ENCODE assay signal across 30 cellular contexts in genomic region chr1:193234523-193234922, GRCh38. TPM values are rescaled to one million over a fixed set of nuclear protein-coding genes. Genes with fewer than 3 reads are reported as not detected.
"Had no signal": no experiment of that assay in that cellular context is flagged by ENCODE, and none has a peak within 500 bp of the region (broad histone marks: within the 10 kb centered on the region; RNA-seq: fewer than 3 reads in every experiment).

No MANE protein-coding gene starts in this region.

- ATAC-seq: natural killer cell; psoas muscle; right cardiac atrium; right lobe of liver; stimulated activated effector memory CD8-positive, alpha-beta T cell treated with anti-CD3 and anti-CD28 coated beads, Interleukin-12 subunit alpha, Interleukin-12 subunit beta, amount 100 ng/mL, for 72 hours; stimulated activated naive B cell treated with anti-CD40 and anti-IgM and Interleukin-4, amounts not matched to agents 10 μg/mL and 1 μg/mL and 100 μg/mL, for 72 hours; upper lobe of right lung had no signal

- H3K79me2 ChIP-seq: parathyroid adenoma had no signal

- H3K27ac Mint-ChIP-seq: natural killer cell; nephron; neural progenitor cell; progenitor cell of endocrine pancreas; stimulated activated effector memory CD8-positive, alpha-beta T cell treated with anti-CD3 and anti-CD28 coated beads, Interleukin-12 subunit alpha, Interleukin-12 subunit beta, amount 100 ng/mL, for 72 hours; stimulated activated naive B cell treated with anti-CD40 and anti-IgM and Interleukin-4, amounts not matched to agents 10 μg/mL and 1 μg/mL and 100 μg/mL, for 72 hours; stimulated activated naive CD8-positive, alpha-beta T cell treated with anti-CD3 and anti-CD28 coated beads, Interleukin-15, Interleukin-2, amounts not matched to agents 100 ng/mL and 50 ng/mL, for 24 hours; type B pancreatic cell had no signal

- H3K9me3 Mint-ChIP-seq: natural killer cell; nephron; neural progenitor cell; stimulated activated effector memory CD8-positive, alpha-beta T cell treated with anti-CD3 and anti-CD28 coated beads, Interleukin-12 subunit alpha, Interleukin-12 subunit beta, amount 100 ng/mL, for 72 hours; stimulated activated naive B cell treated with anti-CD40 and anti-IgM and Interleukin-4, amounts not matched to agents 10 μg/mL and 1 μg/mL and 100 μg/mL, for 72 hours; stimulated activated naive CD8-positive, alpha-beta T cell treated with anti-CD3 and anti-CD28 coated beads, Interleukin-15, Interleukin-2, amounts not matched to agents 100 ng/mL and 50 ng/mL, for 24 hours had no signal

- H3K4me1 ChIP-seq: neural progenitor cell, parathyroid adenoma, psoas muscle, right lobe of liver, sigmoid colon, suprapubic skin, testis, tibial artery, transverse colon, upper lobe of right lung, uterus had no signal

- H3K4me3 ChIP-seq: neural progenitor cell, ovary, psoas muscle, right lobe of liver, sigmoid colon, stomach, suprapubic skin, testis, tibial artery, transverse colon, upper lobe of right lung, uterus had no signal

- H3K4me3 Mint-ChIP-seq: natural killer cell; nephron; neural progenitor cell; stimulated activated effector memory CD8-positive, alpha-beta T cell treated with anti-CD3 and anti-CD28 coated beads, Interleukin-12 subunit alpha, Interleukin-12 subunit beta, amount 100 ng/mL, for 72 hours; stimulated activated naive B cell treated with anti-CD40 and anti-IgM and Interleukin-4, amounts not matched to agents 10 μg/mL and 1 μg/mL and 100 μg/mL, for 72 hours; stimulated activated naive CD8-positive, alpha-beta T cell treated with anti-CD3 and anti-CD28 coated beads, Interleukin-15, Interleukin-2, amounts not matched to agents 100 ng/mL and 50 ng/mL, for 24 hours; type B pancreatic cell had no signal

- FAIRE-seq: small intestine had no signal

- H3K27ac ChIP-seq: neural progenitor cell, ovary, parathyroid adenoma, psoas muscle, right lobe of liver, sigmoid colon, stomach, suprapubic skin, testis, tibial artery, transverse colon, upper lobe of right lung, uterus had no signal

- H3K36me3 ChIP-seq: ovary, uterus had no signal

- H3K4me2 ChIP-seq: neural progenitor cell had no signal

- H3K9ac ChIP-seq: neural progenitor cell, parathyroid adenoma had no signal

- H3K27me3 Mint-ChIP-seq: progenitor cell of endocrine pancreas; stimulated activated naive B cell treated with anti-CD40 and anti-IgM and Interleukin-4, amounts not matched to agents 10 μg/mL and 1 μg/mL and 100 μg/mL, for 72 hours; stimulated activated naive CD8-positive, alpha-beta T cell treated with anti-CD3 and anti-CD28 coated beads, Interleukin-15, Interleukin-2, amounts not matched to agents 100 ng/mL and 50 ng/mL, for 24 hours; type B pancreatic cell had no signal

- H3K27me3 ChIP-seq: neural progenitor cell, ovary, right lobe of liver, sigmoid colon, stomach, suprapubic skin, testis, tibial artery, transverse colon, upper lobe of right lung, uterus had no signal

- H3K4me1 Mint-ChIP-seq: nephron, neural progenitor cell had no signal

- DNase-seq: natural killer cell; occipital lobe; ovary; posterior cingulate gyrus; psoas muscle; right cardiac atrium; right lobe of liver; sigmoid colon; small intestine; stimulated activated CD4-positive, alpha-beta T cell treated with anti-CD3 and anti-CD28 coated beads, Interleukin-15, amount 100 ng/mL, for 24 hours; stimulated activated CD4-positive, alpha-beta T cell treated with anti-CD3 and anti-CD28 coated beads, Interleukin-2, amount 100 ng/mL, for 24 hours; stimulated activated CD4-positive, alpha-beta T cell treated with anti-CD3 and anti-CD28 coated beads, Interleukin-2, amount 100 ng/mL, for 48 hours; stimulated activated CD4-positive, alpha-beta T cell treated with anti-CD3 and anti-CD28 coated beads, Interleukin-4, amount 100 ng/mL, for 24 hours; stimulated activated naive B cell treated with anti-CD40 and anti-IgM and Interleukin-4, amounts not matched to agents 10 μg/mL and 1 μg/mL and 100 μg/mL, for 72 hours; stimulated activated naive CD4-positive, alpha-beta T cell treated with Interleukin-2 at 50 U/mL for 16 hours; stomach; testis; tibial artery; transverse colon; upper lobe of right lung; uterus had no signal

- H2AFZ ChIP-seq: neural progenitor cell, parathyroid adenoma had no signal

- H3K9me3 ChIP-seq: ovary, psoas muscle, right lobe of liver, sigmoid colon, stomach, suprapubic skin, testis, tibial artery, transverse colon, upper lobe of right lung, uterus had no signal

RNA-seq across cellular contexts. Expression of gene B3GALT2, which starts 48.1 kb away (rescaled TPM):
- total RNA-seq: natural killer cell, renal cortical epithelial cell had no signal
